In genomic region chr11:20668844-20669832, GRCh38 we compare ENCODE assay signal across 1 cellular context.
TF ChIP-seq lines count a peak whose summit lies in the region.

Gene NELL1, plus strand, starts transcription at chr11:20669586.

TF ChIP-seq in H1, 55 proteins besides CTCF, POLR2A, EP300 and RAD21 (continued from another document):
- TF ChIP-seq ATF3 (IDR thresholded peaks at IDR 0.05; ENCODE audit: insufficient read depth, low read depth, low read length): no peak
- no peak for TF ChIP-seq TBP (IDR thresholded peaks at IDR 0.05; ENCODE audit: low read depth, low read length)
- TF ChIP-seq RNF2 (IDR thresholded peaks at IDR 0.05; ENCODE audit: borderline replicate concordance, low read depth, low read length, missing control alignments, poor library complexity, severe bottlenecking): peak; percentile 68
- TF ChIP-seq KDM4A (IDR thresholded peaks at IDR 0.05; ENCODE audit: low read depth, low read length, severe bottlenecking): peak; percentile 65
- TF ChIP-seq SUZ12 (IDR thresholded peaks at IDR 0.05; ENCODE audit: low read length): peak; percentile 74
- no peak for TF ChIP-seq EGR1 (IDR thresholded peaks at IDR 0.05; ENCODE audit: borderline replicate concordance, low read depth, low read length)
- no peak for TF ChIP-seq ASH2L (IDR thresholded peaks at IDR 0.05; ENCODE audit: low read length)
